16 cellular contexts compared by ENCODE assay signal in genomic region chr9:88236531-88237453, GRCh38.
DNase-seq lines count a peak whose midpoint lies in the region; ATAC-seq and TF ChIP-seq lines count a peak whose summit lies in the region.
"Had no signal": no experiment of that assay in that cellular context is flagged by ENCODE, and none has a peak within 500 bp of the region (broad histone marks: within the 10 kb centered on the region; RNA-seq: fewer than 3 reads in every experiment).

No MANE protein-coding gene starts in this region.

- TF ChIP-seq CTCF in right atrium auricular region (IDR thresholded peaks at IDR 0.05) (no peak), fibroblast of the aortic adventitia (IDR thresholded peaks at IDR 0.05; ENCODE audit: insufficient read depth, low read length) (no peak), neural progenitor cell (IDR thresholded peaks at IDR 0.05) (no peak)

- H3K27ac ChIP-seq in right atrium auricular region: peak overlapping the region in 1 of 2 donors; percentile 18
- H3K27ac ChIP-seq in neural progenitor cell: no peak overlapping the region

- peak overlapping the region; percentile 57 for H3K27ac Mint-ChIP-seq in neural progenitor cell
- H3K27ac Mint-ChIP-seq: activated CD4-positive, alpha-beta T cell treated with anti-CD3 and anti-CD28 coated beads, Interleukin-2, amount 10 ng/mL, durations not matched to agents 7 days and 5 days; IgD-negative memory B cell; T-cell had no signal

- H3K4me3 ChIP-seq in right atrium auricular region (no peak overlapping the region), fibroblast of the aortic adventitia (ENCODE audit: low read depth, low read length) (no peak overlapping the region), neural progenitor cell (no peak overlapping the region)
- H3K4me3 ChIP-seq: GM12878 had no signal

- H3K9ac ChIP-seq in neural progenitor cell: no peak overlapping the region

- H3K4me3 Mint-ChIP-seq in neural progenitor cell: no peak overlapping the region
- H3K4me3 Mint-ChIP-seq: activated CD4-positive, alpha-beta T cell treated with anti-CD3 and anti-CD28 coated beads, Interleukin-2, amount 10 ng/mL, durations not matched to agents 7 days and 5 days; T-cell had no signal

- H3K27me3 ChIP-seq in right atrium auricular region (no peaks in the 10 kb centered on the region), neural progenitor cell (no peaks in the 10 kb centered on the region)

- ATAC-seq in Right ventricle myocardium superior (ENCODE audit: poor library complexity): peak; percentile 93
- ATAC-seq in GM19395 (IDR thresholded peaks at IDR 0.05; ENCODE audit: unreplicated experiment): no peak
- ATAC-seq: GM12878, T-cell had no signal

- H3F3A ChIP-seq in neural progenitor cell (ENCODE audit: low read depth): no peaks in the 10 kb centered on the region

- H3K9me3 ChIP-seq in right atrium auricular region: no peaks in the 10 kb centered on the region
- H3K9me3 ChIP-seq in neural progenitor cell (ENCODE audit: low read depth): no peaks in the 10 kb centered on the region

- no peaks in the 10 kb centered on the region for H4K20me1 ChIP-seq in neural progenitor cell (ENCODE audit: low read depth)

- no peaks in the 10 kb centered on the region for H3K79me2 ChIP-seq in neural progenitor cell (ENCODE audit: low read depth)

- intact Hi-C loops in Right ventricle myocardium superior (cut with DNase I): no loop called here

- peaks cover 19% of the 10 kb centered on the region for H3K27me3 Mint-ChIP-seq in neural progenitor cell (ENCODE audit: insufficient read depth, low read depth)

- peaks cover 0 to 8% of the 10 kb centered on the region in 2 donors for H3K4me1 ChIP-seq in right atrium auricular region
- H3K4me1 ChIP-seq in neural progenitor cell: peaks cover 14% of the 10 kb centered on the region

- H2AFZ ChIP-seq in neural progenitor cell (replicated peaks): no peak overlapping the region

- H3K36me3 ChIP-seq in right atrium auricular region: no peaks in the 10 kb centered on the region
- H3K36me3 ChIP-seq in neural progenitor cell: no peaks in the 10 kb centered on the region

- peaks cover 7% of the 10 kb centered on the region for H3K9me3 Mint-ChIP-seq in neural progenitor cell

- no peak overlapping the region for H3K4me2 ChIP-seq in neural progenitor cell

- peaks cover 31% of the 10 kb centered on the region for H3K4me1 Mint-ChIP-seq in neural progenitor cell
- H3K4me1 Mint-ChIP-seq: IgD-negative memory B cell had no signal

- DNase-seq in Right ventricle myocardium superior (peak; percentile 78), right atrium auricular region (ENCODE audit: low spot score) (no peak), fibroblast of the aortic adventitia (ENCODE audit: low read depth) (peak; percentile 60), neural progenitor cell (ENCODE audit: low spot score) (no peak), NCI-H526 (lab: John Stamatoyannopoulos, UW) (no peak), NCI-H1105 (lab: John Stamatoyannopoulos, UW) (no peak)
- DNase-seq in stimulated activated CD4-positive, alpha-beta T cell treated with anti-CD3 and anti-CD28 coated beads, Interleukin-2, amount 100 ng/mL, for 24 hours: no peak
- DNase-seq: activated CD4-positive, alpha-beta T cell treated with anti-CD3 and anti-CD28 coated beads, Interleukin-2, amount 10 ng/mL, durations not matched to agents 7 days and 5 days; activated naive CD4-positive, alpha-beta T cell; dermis blood vessel endothelial cell; mesenchymal stem cell; NCI-H187; T-cell had no signal

- no peaks in the 10 kb centered on the region for H3K36me3 Mint-ChIP-seq in neural progenitor cell
- H3K36me3 Mint-ChIP-seq: IgD-negative memory B cell, T-cell had no signal

Comparison
In these comparisons a context has a peak if more than half of its experiments do, and no peak if none do; other contexts are left out.
1. DNase-seq: peak in Right ventricle myocardium superior (single experiment) and fibroblast of the aortic adventitia (single experiment); none in right atrium auricular region (single experiment), neural progenitor cell (single experiment), stimulated activated CD4-positive, alpha-beta T cell treated with anti-CD3 and anti-CD28 coated beads, Interleukin-2, amount 100 ng/mL, for 24 hours (0 of 2), NCI-H526 (0 of 2) and NCI-H1105 (single experiment).